In genomic region chr4:165464813-165465381, GRCh38 we compare ENCODE assay signal across 8 cellular contexts.
DNase-seq lines count a peak whose midpoint lies in the region; ATAC-seq and TF ChIP-seq lines count a peak whose summit lies in the region.

No MANE protein-coding gene starts in this region.

- peaks cover 10% of the 10 kb centered on the region; the same call in 1 of the 2 replicates for H3K4me1 Mint-ChIP-seq in WTC11

- no peak for DNase-seq in AG04449 (ENCODE audit: low read depth, low spot score)
- no peak for DNase-seq in GM06990 (ENCODE audit: extremely low read depth, insufficient read length)
- DNase-seq in NCI-H1417 treated with DMSO at 0.1 percent for 48 hours (lab: John Stamatoyannopoulos, UW), result peak; percentile 72
- no peak for DNase-seq in WTC11 (ENCODE audit: low spot score)
- peak; percentile 53 for DNase-seq in globus pallidus (ENCODE audit: low spot score)
- DNase-seq in retinal pigment epithelial cell (ENCODE audit: low read depth), result no peak
- no peak for DNase-seq in posterior cingulate gyrus

- CTCF ChIA-PET in AG04449 (lab: Yijun Ruan, JAX) (interaction anchor here (1.1 to 3.8 kb wide), 14 partner anchors 8 to 354 kb away, joined by 3 to 70 read pairs (median 6); partner anchors contain the start of gene TMEM192), WTC11 (lab: Charles Lee) (interaction anchor here (0.6 to 1.5 kb wide), 3 partner anchors 15 to 334 kb away, joined by 3 to 9 read pairs (median 5); no protein-coding TSS in a partner anchor)

- no peaks in the 10 kb centered on the region for H3K9me3 Mint-ChIP-seq in WTC11

- TF ChIP-seq CTCF in AG04449 (IDR thresholded peaks at IDR 0.05; ENCODE audit: insufficient read depth, low read length, missing control alignments) (peak; percentile 51), GM06990 (IDR thresholded peaks at IDR 0.05; ENCODE audit: insufficient read depth, low read length, poor library complexity, severe bottlenecking) (peak; percentile 73), WTC11 (IDR thresholded peaks at IDR 0.05) (peak; percentile 64), retinal pigment epithelial cell (conservative IDR thresholded peaks at IDR 0.05; ENCODE audit: low read depth, low read length) (peak; percentile 63)

- no peaks in the 10 kb centered on the region for H3K36me3 Mint-ChIP-seq in WTC11

- intact Hi-C loops in posterior cingulate gyrus (cut with DNase I), result loop anchor here (1.0 to 10.0 kb wide), 2 partner anchors 260 to 334 kb away; partner anchors contain the start of gene KLHL2

- H3K4me3 Mint-ChIP-seq in WTC11, result no peak overlapping the region

- no peaks in the 10 kb centered on the region for H3K27me3 Mint-ChIP-seq in WTC11 (ENCODE audit: low read depth)

- H3K36me3 ChIP-seq in GM06990 (ENCODE audit: control insufficient read depth, insufficient read depth, low read length), result no peaks in the 10 kb centered on the region

- H3K27me3 ChIP-seq in GM06990 (replicated peaks; ENCODE audit: control insufficient read depth, insufficient read depth, low read length), result no peaks in the 10 kb centered on the region; the same call in 1 of the 2 replicates

- no peak overlapping the region for H3K27ac Mint-ChIP-seq in WTC11

- no peak overlapping the region for H3K4me3 ChIP-seq in AG04449 (ENCODE audit: low read depth, low read length)
- no peak overlapping the region for H3K4me3 ChIP-seq in GM06990 (replicated peaks; ENCODE audit: low read depth, low read length)
- no peak overlapping the region for H3K4me3 ChIP-seq in retinal pigment epithelial cell (ENCODE audit: low read length)

- ATAC-seq in HG02588 (IDR thresholded peaks at IDR 0.05; ENCODE audit: unreplicated experiment), result peak; percentile 58
- ATAC-seq in WTC11, result peak; percentile 78

- POLR2A ChIA-PET in AG04449 (lab: Yijun Ruan, JAX) (no interaction called here), WTC11 (lab: Charles Lee) (no interaction called here)

TF ChIP-seq in WTC11, 78 proteins besides CTCF, POLR2A, EP300 and RAD21 (continues in another document):
- no peak for TF ChIP-seq ATF6 (CRISPR knock-in tag; IDR thresholded peaks at IDR 0.05)
- no peak for TF ChIP-seq USF1 (CRISPR knock-in tag; IDR thresholded peaks at IDR 0.05)
- no peak for TF ChIP-seq JAZF1 (CRISPR knock-in tag; IDR thresholded peaks at IDR 0.05)
- no peak for TF ChIP-seq STAT6 (CRISPR knock-in tag; conservative IDR thresholded peaks at IDR 0.05; ENCODE audit: low read depth)
- no peak for TF ChIP-seq ZNF512 (CRISPR knock-in tag; IDR thresholded peaks at IDR 0.05; ENCODE audit: borderline replicate concordance)
- no peak for TF ChIP-seq TEAD4 (CRISPR knock-in tag; IDR thresholded peaks at IDR 0.05)
- no peak for TF ChIP-seq SMAD3 (CRISPR knock-in tag; IDR thresholded peaks at IDR 0.05; ENCODE audit: borderline replicate concordance)
- TF ChIP-seq AFF4 (CRISPR knock-in tag; IDR thresholded peaks at IDR 0.05; ENCODE audit: borderline replicate concordance), result no peak
- TF ChIP-seq CREM (CRISPR knock-in tag; IDR thresholded peaks at IDR 0.05), result no peak
- TF ChIP-seq ZNF425 (CRISPR knock-in tag; conservative IDR thresholded peaks at IDR 0.05), result no peak

Comparison
In these comparisons a context has a peak if more than half of its experiments do, and no peak if none do; other contexts are left out.
1. DNase-seq: peak in NCI-H1417 treated with DMSO at 0.1 percent for 48 hours (single experiment) and globus pallidus (single experiment); none in AG04449 (single experiment), GM06990 (single experiment), WTC11 (single experiment), retinal pigment epithelial cell (single experiment) and posterior cingulate gyrus (0 of 10).
2. Peak in every context shown above with its lines, with median percentiles within 50 percentile points of each other: CTCF ChIP-seq.